1 cellular context compared by ENCODE assay signal in the genomic region with DNA sequence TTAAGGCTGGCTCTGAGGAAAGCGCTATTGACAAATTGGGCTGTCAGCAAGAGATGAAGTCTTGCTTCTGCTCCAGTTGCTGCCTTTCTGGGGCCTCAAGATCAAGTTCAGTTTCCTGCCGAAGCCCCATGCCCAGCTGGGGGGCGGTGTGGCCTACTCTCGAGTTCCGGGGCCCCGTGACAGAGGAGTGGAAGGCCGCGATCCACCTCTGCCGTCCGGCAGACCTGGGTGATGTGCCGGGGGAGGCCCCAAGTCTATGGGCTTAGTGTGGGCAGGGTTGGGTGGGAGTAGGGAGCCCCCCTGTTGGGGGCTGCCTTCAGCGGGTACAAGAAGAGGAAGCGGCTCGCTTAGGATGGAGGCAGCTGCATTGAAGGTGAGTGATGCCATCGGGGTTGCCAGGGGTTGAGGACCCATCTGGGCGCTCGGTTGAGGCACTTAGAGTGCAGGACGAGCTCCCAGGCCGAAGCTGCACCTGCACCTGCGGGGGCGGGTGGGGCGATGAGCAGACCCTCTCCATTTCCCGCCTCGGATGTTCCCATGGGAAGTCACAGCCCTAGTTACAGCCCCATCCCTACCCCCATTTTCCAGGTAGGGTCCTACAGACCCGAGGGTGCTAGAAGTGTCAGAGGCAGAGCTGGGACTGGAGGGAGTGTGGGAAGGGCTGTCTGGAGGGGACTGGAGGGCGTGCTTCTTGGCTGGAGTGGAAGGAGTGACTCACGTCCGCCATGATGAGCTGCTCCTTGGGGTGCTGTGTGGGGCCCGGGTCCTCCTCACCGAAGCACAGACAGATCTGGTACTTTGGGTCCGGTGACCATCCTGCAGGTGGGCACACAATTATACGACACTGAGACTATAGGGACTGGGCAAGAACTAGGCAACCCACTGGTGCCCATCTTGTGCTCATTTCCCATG.
TF ChIP-seq lines count a peak whose summit lies in the region.

No MANE protein-coding gene starts in this region.

TF ChIP-seq in GM23338, 12 proteins besides CTCF, POLR2A, EP300 and RAD21 (continued from another document):
- TF ChIP-seq, protein P1, sequence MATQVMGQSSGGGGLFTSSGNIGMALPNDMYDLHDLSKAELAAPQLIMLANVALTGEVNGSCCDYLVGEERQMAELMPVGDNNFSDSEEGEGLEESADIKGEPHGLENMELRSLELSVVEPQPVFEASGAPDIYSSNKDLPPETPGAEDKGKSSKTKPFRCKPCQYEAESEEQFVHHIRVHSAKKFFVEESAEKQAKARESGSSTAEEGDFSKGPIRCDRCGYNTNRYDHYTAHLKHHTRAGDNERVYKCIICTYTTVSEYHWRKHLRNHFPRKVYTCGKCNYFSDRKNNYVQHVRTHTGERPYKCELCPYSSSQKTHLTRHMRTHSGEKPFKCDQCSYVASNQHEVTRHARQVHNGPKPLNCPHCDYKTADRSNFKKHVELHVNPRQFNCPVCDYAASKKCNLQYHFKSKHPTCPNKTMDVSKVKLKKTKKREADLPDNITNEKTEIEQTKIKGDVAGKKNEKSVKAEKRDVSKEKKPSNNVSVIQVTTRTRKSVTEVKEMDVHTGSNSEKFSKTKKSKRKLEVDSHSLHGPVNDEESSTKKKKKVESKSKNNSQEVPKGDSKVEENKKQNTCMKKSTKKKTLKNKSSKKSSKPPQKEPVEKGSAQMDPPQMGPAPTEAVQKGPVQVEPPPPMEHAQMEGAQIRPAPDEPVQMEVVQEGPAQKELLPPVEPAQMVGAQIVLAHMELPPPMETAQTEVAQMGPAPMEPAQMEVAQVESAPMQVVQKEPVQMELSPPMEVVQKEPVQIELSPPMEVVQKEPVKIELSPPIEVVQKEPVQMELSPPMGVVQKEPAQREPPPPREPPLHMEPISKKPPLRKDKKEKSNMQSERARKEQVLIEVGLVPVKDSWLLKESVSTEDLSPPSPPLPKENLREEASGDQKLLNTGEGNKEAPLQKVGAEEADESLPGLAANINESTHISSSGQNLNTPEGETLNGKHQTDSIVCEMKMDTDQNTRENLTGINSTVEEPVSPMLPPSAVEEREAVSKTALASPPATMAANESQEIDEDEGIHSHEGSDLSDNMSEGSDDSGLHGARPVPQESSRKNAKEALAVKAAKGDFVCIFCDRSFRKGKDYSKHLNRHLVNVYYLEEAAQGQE (IDR thresholded peaks at IDR 0.05; ENCODE audit: unreplicated experiment), result no peak
- TF ChIP-seq EZH2phosphoT487 (IDR thresholded peaks at IDR 0.05; ENCODE audit: unreplicated experiment), result no peak
